Comparison of ENCODE assay signal across 7 cellular contexts in the genomic region with DNA sequence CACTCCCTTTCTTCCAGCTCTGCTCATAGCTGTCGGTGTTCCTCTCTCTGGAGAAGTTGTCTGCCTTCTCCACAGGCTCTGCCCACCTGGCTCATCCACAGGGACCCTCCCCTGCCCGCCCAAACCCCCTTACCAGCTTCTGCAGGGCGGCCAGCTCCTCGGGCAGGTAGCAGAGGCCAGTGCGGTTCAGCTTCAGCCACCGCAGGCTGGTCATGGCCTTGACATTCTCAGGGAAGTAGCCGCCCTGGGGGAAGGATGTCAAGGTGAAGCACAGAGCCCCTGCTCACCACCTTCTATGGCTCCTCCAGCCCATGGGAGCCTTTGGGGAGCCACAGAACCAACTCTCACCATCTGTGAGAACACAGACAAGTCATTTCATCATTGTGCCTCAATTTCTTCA. TPM values are rescaled to one million over a fixed set of nuclear protein-coding genes. Genes with fewer than 3 reads are reported as not detected.
DNase-seq lines count a peak whose midpoint lies in the region; ATAC-seq and TF ChIP-seq lines count a peak whose summit lies in the region.
"Had no signal": no experiment of that assay in that cellular context is flagged by ENCODE, and none has a peak within 500 bp of the region (broad histone marks: within the 10 kb centered on the region; RNA-seq: fewer than 3 reads in every experiment).

No MANE protein-coding gene starts in this region.

- no peak overlapping the region for H3K27ac ChIP-seq in CD8-positive, alpha-beta T cell (ENCODE audit: low read depth, low read length)

- H3K36me3 ChIP-seq in CD8-positive, alpha-beta T cell (ENCODE audit: insufficient read depth, low read length): peaks cover 29% of the 10 kb centered on the region
- H3K36me3 ChIP-seq in mucosa of stomach (ENCODE audit: control insufficient read depth, insufficient read depth, low read length): peaks cover 18% of the 10 kb centered on the region

- H3K4me1 Mint-ChIP-seq in CD8-positive, alpha-beta T cell (ENCODE audit: low read depth): peaks cover 38% of the 10 kb centered on the region
- H3K4me1 Mint-ChIP-seq in activated CD4-positive, alpha-beta memory T cell treated with anti-CD3 and anti-CD28 coated beads, Interleukin-2, amount 10 ng/mL, durations not matched to agents 7 days and 5 days: peaks cover 35% of the 10 kb centered on the region

- H3K27ac Mint-ChIP-seq in CD8-positive, alpha-beta T cell: peak overlapping the region; percentile 80
- H3K27ac Mint-ChIP-seq in activated CD4-positive, alpha-beta memory T cell treated with anti-CD3 and anti-CD28 coated beads, Interleukin-2, amount 10 ng/mL, durations not matched to agents 7 days and 5 days: no peak overlapping the region

- intact Hi-C loops in CD8-positive, alpha-beta T cell (cut with DNase I, micrococcal nuclease): no loop called here

- no peak for ATAC-seq in CD8-positive, alpha-beta T cell
- ATAC-seq in GM21825 (IDR thresholded peaks at IDR 0.05; ENCODE audit: unreplicated experiment): no peak
- ATAC-seq: Panc1 had no signal

- no peaks in the 10 kb centered on the region for H3K27me3 ChIP-seq in CD8-positive, alpha-beta T cell (ENCODE audit: insufficient read depth, low read length)
- no peaks in the 10 kb centered on the region for H3K27me3 ChIP-seq in mucosa of stomach (ENCODE audit: control insufficient read depth, insufficient read depth, low read length)

- no peaks in the 10 kb centered on the region for H3K27me3 Mint-ChIP-seq in CD8-positive, alpha-beta T cell (ENCODE audit: low read depth)
- H3K27me3 Mint-ChIP-seq in activated CD4-positive, alpha-beta memory T cell treated with anti-CD3 and anti-CD28 coated beads, Interleukin-2, amount 10 ng/mL, durations not matched to agents 7 days and 5 days: no peaks in the 10 kb centered on the region

- POLR2A ChIA-PET in CD8-positive, alpha-beta T cell (lab: Charles Lee): no interaction called here
- POLR2A ChIA-PET in activated CD4-positive, alpha-beta memory T cell treated with anti-CD3 and anti-CD28 coated beads, Interleukin-2, amount 10 ng/mL, durations not matched to agents 7 days and 5 days (lab: Charles Lee): interaction anchor here (0.7 to 1.7 kb wide), 5 partner anchors 8 to 58 kb away, joined by 3 to 5 read pairs (median 3); partner anchors contain the start of genes LLGL1, SMCR8 and TOP3A

- peak overlapping the region; percentile 88 for H3K9ac ChIP-seq in mucosa of stomach (ENCODE audit: low read length)

- H3K4me3 ChIP-seq in CD8-positive, alpha-beta T cell (ENCODE audit: low read depth, low read length): peak overlapping the region; percentile 66
- no peak overlapping the region for H3K4me3 ChIP-seq in mucosa of stomach (ENCODE audit: low read length)

- H3K36me3 Mint-ChIP-seq in CD8-positive, alpha-beta T cell: peaks cover 49% of the 10 kb centered on the region
- H3K36me3 Mint-ChIP-seq in activated CD4-positive, alpha-beta memory T cell treated with anti-CD3 and anti-CD28 coated beads, Interleukin-2, amount 10 ng/mL, durations not matched to agents 7 days and 5 days (ENCODE audit: low read depth): peaks cover 29% of the 10 kb centered on the region

- CTCF ChIA-PET in CD8-positive, alpha-beta T cell (lab: Charles Lee): interaction anchor here (0.7 kb wide), 1 partner anchor 191 kb away, joined by 3 read pairs; no protein-coding TSS in a partner anchor
- CTCF ChIA-PET in activated CD4-positive, alpha-beta memory T cell treated with anti-CD3 and anti-CD28 coated beads, Interleukin-2, amount 10 ng/mL, durations not matched to agents 7 days and 5 days (lab: Charles Lee): interaction anchor here (1.2 kb wide), 1 partner anchor 8 kb away, joined by 5 read pairs; no protein-coding TSS in a partner anchor

- no peaks in the 10 kb centered on the region for H3K9me3 Mint-ChIP-seq in CD8-positive, alpha-beta T cell
- H3K9me3 Mint-ChIP-seq in activated CD4-positive, alpha-beta memory T cell treated with anti-CD3 and anti-CD28 coated beads, Interleukin-2, amount 10 ng/mL, durations not matched to agents 7 days and 5 days: no peaks in the 10 kb centered on the region

- TF ChIP-seq CTCF in CD8-positive, alpha-beta T cell (IDR thresholded peaks at IDR 0.05): no peak

- no peaks in the 10 kb centered on the region for H3K9me3 ChIP-seq in CD8-positive, alpha-beta T cell (ENCODE audit: low read length)
- no peaks in the 10 kb centered on the region for H3K9me3 ChIP-seq in mucosa of stomach (ENCODE audit: control insufficient read depth, low read length)

- DNase-seq in CD8-positive, alpha-beta T cell: no peak
- no peak for DNase-seq in activated CD4-positive, alpha-beta memory T cell treated with anti-CD3 and anti-CD28 coated beads, Interleukin-2, amount 10 ng/mL, durations not matched to agents 7 days and 5 days
- DNase-seq in NCI-H446 (lab: John Stamatoyannopoulos, UW) (no peak), NK-92 (lab: John Stamatoyannopoulos, UW; ENCODE audit: unreplicated experiment) (no peak)

- peak overlapping the region; percentile 95 for H3K4me3 Mint-ChIP-seq in CD8-positive, alpha-beta T cell
- H3K4me3 Mint-ChIP-seq in activated CD4-positive, alpha-beta memory T cell treated with anti-CD3 and anti-CD28 coated beads, Interleukin-2, amount 10 ng/mL, durations not matched to agents 7 days and 5 days: peak overlapping the region; percentile 95

- H3K4me1 ChIP-seq in CD8-positive, alpha-beta T cell (ENCODE audit: insufficient read depth, low read length): peaks cover 41% of the 10 kb centered on the region
- peaks cover 37% of the 10 kb centered on the region for H3K4me1 ChIP-seq in mucosa of stomach (ENCODE audit: control insufficient read depth, insufficient read depth, low read length)

RNA-seq across cellular contexts. Expression of gene FLII, which starts 1.8 kb away (rescaled TPM):
- 100 to 1,000 TPM; 220 to 225 TPM for total RNA-seq in CD8-positive, alpha-beta T cell
- total RNA-seq in activated CD4-positive, alpha-beta memory T cell treated with anti-CD3 and anti-CD28 coated beads, Interleukin-2, amount 10 ng/mL, durations not matched to agents 7 days and 5 days: 100 to 1,000 TPM; 336 TPM

RNA-seq across cellular contexts. Expression of gene MIEF2, which starts 3.7 kb away (rescaled TPM):
- 10 to 100 TPM in 1 of 2 experiments, 1 to 10 TPM in 1; 9.6 to 11.0 TPM for total RNA-seq in CD8-positive, alpha-beta T cell
- total RNA-seq in activated CD4-positive, alpha-beta memory T cell treated with anti-CD3 and anti-CD28 coated beads, Interleukin-2, amount 10 ng/mL, durations not matched to agents 7 days and 5 days: 10 to 100 TPM in 1 of 2 experiments, 1 to 10 TPM in 1; 9.2 to 10.9 TPM

RNA-seq across cellular contexts. Expression of gene LLGL1, which starts 31.3 kb away (rescaled TPM):
- 10 to 100 TPM; 12.5 TPM for total RNA-seq in CD8-positive, alpha-beta T cell
- total RNA-seq in activated CD4-positive, alpha-beta memory T cell treated with anti-CD3 and anti-CD28 coated beads, Interleukin-2, amount 10 ng/mL, durations not matched to agents 7 days and 5 days: 10 to 100 TPM; 22.8 to 22.9 TPM

RNA-seq across cellular contexts. Expression of gene TOP3A, which starts 58.0 kb away (rescaled TPM):
- 10 to 100 TPM; 28.8 to 30.9 TPM for total RNA-seq in CD8-positive, alpha-beta T cell
- total RNA-seq in activated CD4-positive, alpha-beta memory T cell treated with anti-CD3 and anti-CD28 coated beads, Interleukin-2, amount 10 ng/mL, durations not matched to agents 7 days and 5 days: 10 to 100 TPM; 51.4 to 54.9 TPM

RNA-seq across cellular contexts. Expression of gene SMCR8, which starts 58.3 kb away (rescaled TPM):
- 10 to 100 TPM; 51.9 to 53.1 TPM for total RNA-seq in CD8-positive, alpha-beta T cell
- total RNA-seq in activated CD4-positive, alpha-beta memory T cell treated with anti-CD3 and anti-CD28 coated beads, Interleukin-2, amount 10 ng/mL, durations not matched to agents 7 days and 5 days: 10 to 100 TPM; 27.0 to 27.9 TPM
